ENCODE assay signal across 8 cellular contexts in genomic region chr1:186617860-186618780, GRCh38.
DNase-seq lines count a peak whose midpoint lies in the region; ATAC-seq and TF ChIP-seq lines count a peak whose summit lies in the region.

No MANE protein-coding gene starts in this region.

- no peaks in the 10 kb centered on the region for H3K9me3 ChIP-seq in BE2C
- H3K9me3 ChIP-seq in OCI-LY1 (ENCODE audit: low read length), result no peaks in the 10 kb centered on the region
- H3K9me3 ChIP-seq in thoracic aorta, result no peaks in the 10 kb centered on the region

- H3F3A ChIP-seq in OCI-LY1 (ENCODE audit: insufficient read depth, low read length), result no peaks in the 10 kb centered on the region

- no peaks in the 10 kb centered on the region for H4K20me1 ChIP-seq in OCI-LY1 (ENCODE audit: insufficient read depth, low read length)

- H3K27ac Mint-ChIP-seq in activated naive CD4-positive, alpha-beta T cell treated with anti-CD3 and anti-CD28 coated beads, Interleukin-2, amount 50 U/mL, for 24 hours, result no peak overlapping the region

- no peak for DNase-seq in BE2C
- DNase-seq in left colon, result peak; percentile 61 to 68
- peak; percentile 7 for DNase-seq in thoracic aorta (ENCODE audit: low spot score)
- DNase-seq in NCI-H2227 treated with DMSO at 0.1 percent for 48 hours (lab: John Stamatoyannopoulos, UW), result no peak

- no peak overlapping the region for H2AFZ ChIP-seq in OCI-LY1 (ENCODE audit: low read length)

- TF ChIP-seq CTCF in BE2C (IDR thresholded peaks at IDR 0.05; ENCODE audit: low read depth, low read length) (no peak), OCI-LY1 (IDR thresholded peaks at IDR 0.05; ENCODE audit: low read length) (no peak), thoracic aorta (IDR thresholded peaks at IDR 0.05) (no peak)

- H3K4me2 ChIP-seq in OCI-LY1 (ENCODE audit: low read length), result peak overlapping the region; percentile 56

- H3K36me3 ChIP-seq in BE2C (no peaks in the 10 kb centered on the region), OCI-LY1 (ENCODE audit: insufficient read depth, low read length) (no peaks in the 10 kb centered on the region), thoracic aorta (no peaks in the 10 kb centered on the region)

- no peaks in the 10 kb centered on the region for H3K27me3 ChIP-seq in BE2C
- H3K27me3 ChIP-seq in OCI-LY1 (ENCODE audit: insufficient read depth, low read length), result no peaks in the 10 kb centered on the region
- no peaks in the 10 kb centered on the region for H3K27me3 ChIP-seq in thoracic aorta (replicated peaks; ENCODE audit: insufficient read depth)

- peaks cover 39% of the 10 kb centered on the region for H3K4me1 Mint-ChIP-seq in activated naive CD4-positive, alpha-beta T cell treated with anti-CD3 and anti-CD28 coated beads, Interleukin-2, amount 50 U/mL, for 24 hours

- H3K27me3 Mint-ChIP-seq in activated naive CD4-positive, alpha-beta T cell treated with anti-CD3 and anti-CD28 coated beads, Interleukin-2, amount 50 U/mL, for 24 hours, result no peaks in the 10 kb centered on the region

- no peaks in the 10 kb centered on the region for H3K36me3 Mint-ChIP-seq in activated naive CD4-positive, alpha-beta T cell treated with anti-CD3 and anti-CD28 coated beads, Interleukin-2, amount 50 U/mL, for 24 hours

- intact Hi-C loops in left colon (cut with DNase I, micrococcal nuclease), result no loop called here

- no peaks in the 10 kb centered on the region for H3K9me2 ChIP-seq in OCI-LY1 (ENCODE audit: low read depth, low read length)

- ATAC-seq in GM18909 (IDR thresholded peaks at IDR 0.05; ENCODE audit: poor library complexity, unreplicated experiment) (peak; percentile 100), HG03066 (IDR thresholded peaks at IDR 0.05; ENCODE audit: low read depth, unreplicated experiment) (peak; percentile 97), left colon (peak; percentile 99), thoracic aorta (ENCODE audit: insufficient number of reproducible peaks, low FRiP score, low read depth) (peak; percentile 50)

- no peak overlapping the region for H3K27ac ChIP-seq in OCI-LY1 (ENCODE audit: low read depth, low read length, poor library complexity, severe bottlenecking)
- H3K27ac ChIP-seq in thoracic aorta, result no peak overlapping the region

- H3K4me1 ChIP-seq in BE2C, result no peaks in the 10 kb centered on the region
- H3K4me1 ChIP-seq in OCI-LY1 (ENCODE audit: insufficient read depth, low read length, severe bottlenecking), result no peaks in the 10 kb centered on the region
- H3K4me1 ChIP-seq in thoracic aorta (ENCODE audit: control insufficient read depth in 1 of 2, low read depth in 2 of 2), result no peaks in the 10 kb centered on the region

- H3K79me2 ChIP-seq in OCI-LY1 (ENCODE audit: insufficient read depth, low read length), result no peaks in the 10 kb centered on the region

- H3K9ac ChIP-seq in OCI-LY1 (ENCODE audit: low read length), result no peak overlapping the region

- peak overlapping the region; percentile 75 for H3K4me3 Mint-ChIP-seq in activated naive CD4-positive, alpha-beta T cell treated with anti-CD3 and anti-CD28 coated beads, Interleukin-2, amount 50 U/mL, for 24 hours

- H3K4me3 ChIP-seq in BE2C (ENCODE audit: low read depth, low read length) (0 out of 2 replicates have a peak overlapping the region, but pooled peaks have one; percentile 14), OCI-LY1 (ENCODE audit: low read depth, low read length, poor library complexity, severe bottlenecking) (no peak overlapping the region), thoracic aorta (peak overlapping the region; percentile 24)

- H3K9me3 Mint-ChIP-seq in activated naive CD4-positive, alpha-beta T cell treated with anti-CD3 and anti-CD28 coated beads, Interleukin-2, amount 50 U/mL, for 24 hours, result no peaks in the 10 kb centered on the region

Comparison
In these comparisons a context has a peak if more than half of its experiments do, and no peak if none do; other contexts are left out.
1. DNase-seq: peak in left colon (2 of 2) and thoracic aorta (single experiment); none in BE2C (single experiment) and NCI-H2227 treated with DMSO at 0.1 percent for 48 hours (single experiment).
2. ATAC-seq: peak in every context shown above with its lines; median percentile 100 in GM18909; 99 in left colon; 97 in HG03066; 50 in thoracic aorta.